In genomic region chr16:8549843-8550412, GRCh38 we compare ENCODE assay signal across 9 cellular contexts. TPM values are rescaled to one million over a fixed set of nuclear protein-coding genes. Genes with fewer than 3 reads are reported as not detected.
"Had no signal": no experiment of that assay in that cellular context is flagged by ENCODE, and none has a peak within 500 bp of the region (broad histone marks: within the 10 kb centered on the region; RNA-seq: fewer than 3 reads in every experiment).

No MANE protein-coding gene starts in this region.

- FAIRE-seq: G401.6, GM12878, GM12891, GM12892, GM18507, GM19239 had no signal

- DNase-seq: GDM1, GF-D8 had no signal

- ATAC-seq: GM12878 had no signal

- H3K4me3 ChIP-seq: GM12878 had no signal

RNA-seq across cellular contexts. Expression of gene TMEM114, which starts 40.4 kb away (rescaled TPM):
- total RNA-seq: G401, GM12878 had no signal
- polyA plus RNA-seq: GM12878 had no signal
